In genomic region chr1:2133039-2133878, GRCh38 we compare ENCODE assay signal across 8 cellular contexts.
DNase-seq lines count a peak whose midpoint lies in the region; ATAC-seq and TF ChIP-seq lines count a peak whose summit lies in the region.

No MANE protein-coding gene starts in this region.

- no peaks in the 10 kb centered on the region for H3K36me3 ChIP-seq in DOHH2 (ENCODE audit: control insufficient read depth, low read length)
- H3K36me3 ChIP-seq in tibial nerve = no peaks in the 10 kb centered on the region

- no peaks in the 10 kb centered on the region for H3K79me2 ChIP-seq in DOHH2 (ENCODE audit: control insufficient read depth, low read length)

- H3K27me3 Mint-ChIP-seq in activated naive CD8-positive, alpha-beta T cell treated with anti-CD3 and anti-CD28 coated beads, Interleukin-2, amount 50 U/mL, for 24 hours = no peaks in the 10 kb centered on the region

- H3F3A ChIP-seq in DOHH2 (ENCODE audit: control insufficient read depth, insufficient read depth) = no peaks in the 10 kb centered on the region

- peak; percentile 91 for ATAC-seq in activated naive CD8-positive, alpha-beta T cell treated with anti-CD3 and anti-CD28 coated beads, Interleukin-2, amount 50 U/mL, for 24 hours

- peak overlapping the region; percentile 73 for H3K27ac Mint-ChIP-seq in activated naive CD8-positive, alpha-beta T cell treated with anti-CD3 and anti-CD28 coated beads, Interleukin-2, amount 50 U/mL, for 24 hours

- H3K4me1 Mint-ChIP-seq in activated naive CD8-positive, alpha-beta T cell treated with anti-CD3 and anti-CD28 coated beads, Interleukin-2, amount 50 U/mL, for 24 hours = peaks cover 16% of the 10 kb centered on the region

- intact Hi-C loops in cardiac septum (cut with DNase I) = loop anchor here (2.0 to 5.0 kb wide), 2 partner anchors 39 to 56 kb away; no protein-coding TSS in a partner anchor

- H3K4me3 ChIP-seq in DOHH2 (ENCODE audit: low read length) (peak overlapping the region; percentile 66), tibial nerve (peak overlapping the region; percentile 24 to 50 (median 34))

- no peaks in the 10 kb centered on the region for H3K9me2 ChIP-seq in DOHH2 (replicated peaks; ENCODE audit: control insufficient read depth, low read length)

- no peak overlapping the region for H3K27ac ChIP-seq in DOHH2 (ENCODE audit: low read depth, low read length)
- H3K27ac ChIP-seq in tibial nerve = peak overlapping the region; percentile 93 to 100 (median 98)

- H4K20me1 ChIP-seq in DOHH2 (ENCODE audit: control insufficient read depth, insufficient read depth, low read depth, low read length) = peaks cover 3% of the 10 kb centered on the region; the same call in 1 of the 2 replicates

- peak; percentile 87 to 98 for TF ChIP-seq EP300 in tibial nerve (IDR thresholded peaks at IDR 0.05)

- no peaks in the 10 kb centered on the region for H3K27me3 ChIP-seq in DOHH2 (ENCODE audit: control insufficient read depth, low read length)
- no peaks in the 10 kb centered on the region for H3K27me3 ChIP-seq in tibial nerve

- TF ChIP-seq POLR2A in tibial nerve (IDR thresholded peaks at IDR 0.05) = peak; percentile 83 to 94

- peaks cover 12% of the 10 kb centered on the region for H3K4me1 ChIP-seq in DOHH2 (ENCODE audit: control insufficient read depth, low read length)
- peaks cover 3 to 36% (median 21%) of the 10 kb centered on the region in 4 donors for H3K4me1 ChIP-seq in tibial nerve

- 5 to 8% methylated on average over 48 to 61 of the region's 63 CpGs for WGBS in tibial nerve, 2 donors

- no peak for TF ChIP-seq CTCF in DOHH2 (IDR thresholded peaks at IDR 0.05; ENCODE audit: low read depth, low read length, poor library complexity, severe bottlenecking)
- peak in 2 of 5 experiments; percentile 34 to 36 for TF ChIP-seq CTCF in tibial nerve (IDR thresholded peaks at IDR 0.05)

- DNase-seq in GOT3 (lab: John Stamatoyannopoulos, UW) = peak; percentile 87
- peak; percentile 84 for DNase-seq in LoVo (ENCODE audit: low spot score)
- DNase-seq in SW480 (ENCODE audit: low spot score) = peak; percentile 91
- DNase-seq in activated naive CD8-positive, alpha-beta T cell treated with anti-CD3 and anti-CD28 coated beads, Interleukin-2, amount 50 U/mL, for 24 hours = peak; percentile 98
- peak; percentile 99 for DNase-seq in cardiac septum (ENCODE audit: low spot score)
- peak; percentile 95 for DNase-seq in pons (ENCODE audit: low spot score)
- peak; percentile 97 for DNase-seq in tibial nerve (ENCODE audit: low spot score in 2 of 2)

- H3K4me3 Mint-ChIP-seq in activated naive CD8-positive, alpha-beta T cell treated with anti-CD3 and anti-CD28 coated beads, Interleukin-2, amount 50 U/mL, for 24 hours = peak overlapping the region; percentile 74

- H3K9me3 Mint-ChIP-seq in activated naive CD8-positive, alpha-beta T cell treated with anti-CD3 and anti-CD28 coated beads, Interleukin-2, amount 50 U/mL, for 24 hours = no peaks in the 10 kb centered on the region

- H3K4me2 ChIP-seq in DOHH2 (ENCODE audit: low read length) = peak overlapping the region; percentile 82

- H3K9me3 ChIP-seq in DOHH2 (ENCODE audit: control insufficient read depth, insufficient read depth, low read length) = no peaks in the 10 kb centered on the region
- H3K9me3 ChIP-seq in tibial nerve = no peaks in the 10 kb centered on the region

- H3K36me3 Mint-ChIP-seq in activated naive CD8-positive, alpha-beta T cell treated with anti-CD3 and anti-CD28 coated beads, Interleukin-2, amount 50 U/mL, for 24 hours (ENCODE audit: low read depth) = no peaks in the 10 kb centered on the region
